Comparison of ENCODE assay signal across 1 cellular context in the genomic region with DNA sequence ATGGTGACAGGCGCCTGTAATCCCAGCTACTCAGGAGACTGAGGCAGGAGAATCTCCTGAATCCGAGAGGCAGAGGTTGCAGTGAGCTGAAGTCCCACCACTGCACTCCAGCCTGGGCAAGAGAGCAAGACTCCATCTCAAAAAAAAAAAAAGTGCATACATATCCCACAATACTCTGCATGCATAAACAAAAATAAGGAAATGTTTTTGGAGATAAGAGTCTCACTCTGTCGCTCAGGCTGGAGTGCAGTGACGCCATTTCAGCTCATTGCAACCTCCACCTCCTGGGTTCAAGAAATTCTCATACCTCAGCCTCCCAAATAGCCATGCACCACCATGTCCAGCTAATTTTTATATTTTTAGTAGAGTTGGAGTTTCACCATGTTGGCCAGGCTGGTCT. TPM values are rescaled to one million over a fixed set of nuclear protein-coding genes. Genes with fewer than 3 reads are reported as not detected.
"Had no signal": no experiment of that assay in that cellular context is flagged by ENCODE, and none has a peak within 500 bp of the region (broad histone marks: within the 10 kb centered on the region; RNA-seq: fewer than 3 reads in every experiment).

No MANE protein-coding gene starts in this region.

RNA-seq across cellular contexts. Expression of gene INHBC, which starts 32.4 kb away (rescaled TPM):
- total RNA-seq: G401 had no signal
